ENCODE assay signal across 26 cellular contexts in genomic region chr14:90866822-90867221, GRCh38.
"Had no signal": no experiment of that assay in that cellular context is flagged by ENCODE, and none has a peak within 500 bp of the region (broad histone marks: within the 10 kb centered on the region; RNA-seq: fewer than 3 reads in every experiment).

No MANE protein-coding gene starts in this region.

- DNase-seq: activated CD4-positive, alpha-beta memory T cell treated with anti-CD3 and anti-CD28 coated beads for 36 hours; activated CD4-positive, alpha-beta T cell treated with anti-CD3 and anti-CD28 coated beads for 36 hours; activated CD4-positive, alpha-beta T cell treated with anti-CD3 and anti-CD28 coated beads, Interleukin-2, amount 10 ng/mL, durations not matched to agents 24 days and 14 days; activated CD4-positive, CD25-positive, alpha-beta regulatory T cell; activated CD4-positive, CD25-positive, alpha-beta regulatory T cell treated with anti-CD3 and anti-CD28 coated beads, Interleukin-2, amount 50 U/mL, for 72 hours; activated CD8-positive, alpha-beta memory T cell treated with anti-CD3 and anti-CD28 coated beads, Interleukin-2, amount 10 ng/mL, durations not matched to agents 7 days and 5 days; activated CD8-positive, alpha-beta memory T cell treated with anti-CD3 and anti-CD28 coated beads, Interleukin-2, amount 50 U/mL, for 4 hours; activated CD8-positive, alpha-beta T cell treated with anti-CD3 and anti-CD28 coated beads, Interleukin-2, amount 10 ng/mL, durations not matched to agents 7 days and 5 days; activated effector memory CD4-positive, alpha-beta T cell treated with anti-CD3 and anti-CD28 coated beads, Interleukin-2, amount 50 U/mL, for 16 hours; activated naive CD4-positive, alpha-beta T cell treated with anti-CD3 and anti-CD28 coated beads for 36 hours; activated naive CD8-positive, alpha-beta T cell treated with anti-CD3 and anti-CD28 coated beads for 36 hours; activated naive CD8-positive, alpha-beta T cell treated with anti-CD3 and anti-CD28 coated beads, Interleukin-2, amount 50 U/mL, for 24 hours; activated T-cell treated with anti-CD3 and anti-CD28 coated beads, Interleukin-2, amount 50 U/mL, for 1 hour; activated T-cell treated with anti-CD3 and anti-CD28 coated beads, Interleukin-2, amount 50 U/mL, for 48 hours; adrenal gland; amygdala; aorta; body of pancreas; dorsolateral prefrontal cortex; effector memory CD4-positive, alpha-beta T cell; endodermal cell; foreskin fibroblast; T-helper 1 cell; T-helper 17 cell had no signal

- H3K4me1 ChIP-seq: adrenal gland, body of pancreas had no signal

- H3K4me3 ChIP-seq: adrenal gland, body of pancreas, coronary artery, dorsolateral prefrontal cortex had no signal

- H3K9me3 ChIP-seq: adrenal gland, body of pancreas had no signal

- H3K36me3 ChIP-seq: adrenal gland had no signal

- H3K27ac ChIP-seq: adrenal gland, body of pancreas, coronary artery had no signal

- ATAC-seq: activated CD4-positive, alpha-beta T cell treated with anti-CD3 and anti-CD28 coated beads for 36 hours; activated CD8-positive, alpha-beta memory T cell treated with anti-CD3 and anti-CD28 coated beads, Interleukin-2, amount 10 ng/mL, durations not matched to agents 7 days and 5 days; activated CD8-positive, alpha-beta T cell treated with anti-CD3 and anti-CD28 coated beads, Interleukin-2, amount 10 ng/mL, durations not matched to agents 7 days and 5 days; activated naive CD8-positive, alpha-beta T cell treated with anti-CD3 and anti-CD28 coated beads, Interleukin-2, amount 50 U/mL, for 24 hours; body of pancreas; esophagus mucosa; T-helper 17 cell had no signal

- H3K27me3 ChIP-seq: adrenal gland, body of pancreas, dorsolateral prefrontal cortex had no signal
